Comparison of ENCODE assay signal across 29 cellular contexts in genomic region chr1:67639336-67639735, GRCh38.
"Had no signal": no experiment of that assay in that cellular context is flagged by ENCODE, and none has a peak within 500 bp of the region (broad histone marks: within the 10 kb centered on the region; RNA-seq: fewer than 3 reads in every experiment).

No MANE protein-coding gene starts in this region.

- H3K36me3 ChIP-seq: adrenal gland, gastroesophageal sphincter, WERI-Rb-1 had no signal

- H3K4me1 ChIP-seq: adrenal gland, gastroesophageal sphincter had no signal

- DNase-seq: activated B cell treated with CpG ODN at 0.5 μM for 24 hours; activated CD4-positive, alpha-beta memory T cell treated with anti-CD3 and anti-CD28 coated beads for 36 hours; activated CD4-positive, alpha-beta T cell treated with anti-CD3 and anti-CD28 coated beads for 36 hours; activated CD4-positive, alpha-beta T cell treated with anti-CD3 and anti-CD28 coated beads, Interleukin-2, amount 10 ng/mL, durations not matched to agents 24 days and 14 days; activated CD4-positive, CD25-positive, alpha-beta regulatory T cell treated with anti-CD3 and anti-CD28 coated beads, Interleukin-2, amount 50 U/mL, for 72 hours; activated CD8-positive, alpha-beta memory T cell treated with anti-CD3 and anti-CD28 coated beads, Interleukin-2, amount 10 ng/mL, durations not matched to agents 7 days and 5 days; activated CD8-positive, alpha-beta memory T cell treated with anti-CD3 and anti-CD28 coated beads, Interleukin-2, amount 50 U/mL, for 4 hours; activated CD8-positive, alpha-beta T cell treated with anti-CD3 and anti-CD28 coated beads, Interleukin-2, amount 10 ng/mL, durations not matched to agents 7 days and 5 days; activated effector memory CD4-positive, alpha-beta T cell treated with anti-CD3 and anti-CD28 coated beads, Interleukin-2, amount 50 U/mL, for 16 hours; activated naive CD4-positive, alpha-beta T cell treated with anti-CD3 and anti-CD28 coated beads for 36 hours; activated naive CD8-positive, alpha-beta T cell treated with anti-CD3 and anti-CD28 coated beads for 36 hours; activated naive CD8-positive, alpha-beta T cell treated with anti-CD3 and anti-CD28 coated beads, Interleukin-2, amount 50 U/mL, for 24 hours; activated T-cell treated with anti-CD3 and anti-CD28 coated beads, Interleukin-2, amount 50 U/mL, for 1 hour; activated T-cell treated with anti-CD3 and anti-CD28 coated beads, Interleukin-2, amount 50 U/mL, for 48 hours; adrenal gland; amygdala; aorta; body of pancreas; dorsolateral prefrontal cortex; effector memory CD4-positive, alpha-beta T cell; endodermal cell; foreskin melanocyte; T-helper 1 cell; T-helper 17 cell; T1000; WERI-Rb-1 had no signal

- ATAC-seq: activated CD4-positive, alpha-beta T cell treated with anti-CD3 and anti-CD28 coated beads for 36 hours; activated CD8-positive, alpha-beta memory T cell treated with anti-CD3 and anti-CD28 coated beads, Interleukin-2, amount 10 ng/mL, durations not matched to agents 7 days and 5 days; activated CD8-positive, alpha-beta T cell treated with anti-CD3 and anti-CD28 coated beads, Interleukin-2, amount 10 ng/mL, durations not matched to agents 7 days and 5 days; activated naive CD8-positive, alpha-beta T cell treated with anti-CD3 and anti-CD28 coated beads, Interleukin-2, amount 50 U/mL, for 24 hours; body of pancreas; esophagus mucosa; gastroesophageal sphincter; T-helper 17 cell had no signal

- H3K27ac ChIP-seq: adrenal gland, body of pancreas, coronary artery, dorsolateral prefrontal cortex, gastroesophageal sphincter, WERI-Rb-1 had no signal

- H3K27me3 ChIP-seq: adrenal gland, body of pancreas, dorsolateral prefrontal cortex, gastroesophageal sphincter had no signal

- H3K9me3 ChIP-seq: adrenal gland, body of pancreas, gastroesophageal sphincter had no signal

- H3K4me3 ChIP-seq: adrenal gland, body of pancreas, coronary artery, dorsolateral prefrontal cortex, gastroesophageal sphincter had no signal
